In the genomic region with DNA sequence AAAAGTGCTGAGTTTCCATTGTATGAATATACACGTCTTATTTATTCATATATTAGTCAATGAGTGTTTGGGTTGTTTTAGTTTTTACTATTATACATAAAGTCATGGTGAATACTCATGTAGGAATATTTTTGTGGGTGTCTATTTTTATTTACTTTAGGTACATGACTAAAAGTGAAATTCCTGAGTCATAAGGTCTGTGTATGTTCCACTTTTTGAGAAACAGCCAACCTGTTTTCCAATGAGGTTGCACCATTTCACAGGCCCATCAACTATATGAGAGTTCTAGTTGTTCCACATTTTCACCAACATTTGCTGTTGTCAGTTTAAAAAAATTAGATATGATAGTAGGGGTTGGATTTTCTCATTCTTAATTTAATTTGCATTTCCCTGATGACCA, we compare ENCODE assay signal across 1 cellular context.
TF ChIP-seq lines count a peak whose summit lies in the region.

No MANE protein-coding gene starts in this region.

TF ChIP-seq in K562, 482 proteins besides CTCF, POLR2A, EP300 and RAD21:
- TF ChIP-seq RFX5 (IDR thresholded peaks at IDR 0.05; ENCODE audit: low read depth, low read length) (no peak), ZNF316 (IDR thresholded peaks at IDR 0.05) (0 out of 2 replicates have a peak, but pooled peaks have one; percentile 4)
